Comparison of ENCODE assay signal across 8 cellular contexts in the genomic region with DNA sequence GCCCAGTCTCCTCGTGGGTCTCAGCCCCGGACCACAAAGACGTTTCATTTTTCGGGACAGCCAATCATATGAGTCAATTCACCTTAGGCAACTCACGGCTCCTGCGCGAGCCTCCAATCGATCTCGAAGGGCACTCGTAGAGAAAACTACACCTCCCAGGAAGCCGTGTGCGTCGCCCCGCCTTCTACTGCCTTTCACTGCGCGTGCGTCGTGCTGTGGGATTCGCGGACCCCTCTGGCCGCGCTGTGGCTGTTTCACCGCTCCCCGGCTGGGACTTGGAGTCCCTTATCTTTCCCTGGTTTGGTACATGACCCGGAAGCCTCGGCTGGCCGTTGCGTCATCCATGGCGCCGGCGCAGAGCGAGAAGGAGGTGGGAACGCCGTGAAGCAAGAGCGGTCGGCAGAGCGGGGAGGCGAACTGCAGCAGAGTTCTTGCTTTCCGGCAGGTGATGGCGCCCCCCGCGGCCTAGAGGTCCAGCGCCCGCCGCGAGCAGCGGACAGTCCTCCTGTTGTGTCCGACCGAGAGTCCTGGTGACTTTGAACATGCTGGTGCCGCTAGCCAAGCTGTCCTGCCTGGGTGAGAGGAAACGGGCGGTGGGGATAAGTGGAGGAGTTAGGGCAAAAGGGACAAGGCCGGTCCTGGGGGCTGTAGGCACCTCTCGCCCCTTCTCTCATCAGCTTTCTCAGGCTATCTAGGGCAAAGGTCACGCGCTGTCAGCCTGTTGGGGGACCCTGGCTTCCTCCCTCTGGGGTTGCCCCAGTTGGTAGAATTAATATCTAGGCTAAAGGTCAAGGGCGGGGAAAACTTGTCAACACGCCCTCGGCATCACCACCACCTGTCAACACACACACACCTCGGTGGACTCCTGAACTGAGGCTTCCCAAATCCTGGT. TPM values are rescaled to one million over a fixed set of nuclear protein-coding genes. Genes with fewer than 3 reads are reported as not detected.
DNase-seq lines count a peak whose midpoint lies in the region; ATAC-seq and TF ChIP-seq lines count a peak whose summit lies in the region.

A gene (plus strand): TSS at position 382 of the 892 bp plus-strand sequence. CDS start 161 bp downstream, at position 543.

- DNase-seq in CD14-positive monocyte (ENCODE audit: low spot score) (peak; percentile 97), NCI-H69 (lab: John Stamatoyannopoulos, UW) (peak; percentile 98), cortex of kidney (lab: John Stamatoyannopoulos, UW) (peak; percentile 93), left colon (peak; percentile 98 to 99)
- DNase-seq in activated CD4-positive, alpha-beta T cell treated with anti-CD3 and anti-CD28 coated beads, Interleukin-2, amount 50 U/mL, for 1 hour = peak; percentile 97
- DNase-seq in stimulated activated CD4-positive, alpha-beta T cell treated with anti-CD3 and anti-CD28 coated beads, Interleukin-1b, Interleukin-23, amount 100 ng/mL, for 48 hours = peak; percentile 99

- peaks cover 28% of the 10 kb centered on the region for H3K4me1 Mint-ChIP-seq in CD14-positive monocyte

- H3K27me3 Mint-ChIP-seq in CD14-positive monocyte (ENCODE audit: low read depth in 3 of 3) = no peaks in the 10 kb centered on the region

- ATAC-seq in GM19351 (IDR thresholded peaks at IDR 0.05; ENCODE audit: unreplicated experiment) (peak; percentile 77), HG03521 (IDR thresholded peaks at IDR 0.05; ENCODE audit: unreplicated experiment) (peak; percentile 86), left colon (peak; percentile 88)

- peak within 1 kb of the TSS; percentile 92 to 99 (median 97) for H3K27ac Mint-ChIP-seq in CD14-positive monocyte

- H3K9me3 Mint-ChIP-seq in CD14-positive monocyte = no peaks in the 10 kb centered on the region

- intact Hi-C loops in CD14-positive monocyte (cut with micrococcal nuclease) (loop anchor here (5.0 to 10.0 kb wide), 2 partner anchors 45 to 53 kb away; a partner anchor contains a TSS), left colon (cut with DNase I, micrococcal nuclease) (no loop called here)

- H3K4me3 Mint-ChIP-seq in CD14-positive monocyte = peak within 1 kb of the TSS; percentile 96 to 97

- peaks cover 2 to 7% of the 10 kb centered on the region in 2 donors for H3K36me3 Mint-ChIP-seq in CD14-positive monocyte

- peak; percentile 60 for TF ChIP-seq CTCF in CD14-positive monocyte (IDR thresholded peaks at IDR 0.05)

RNA-seq across cellular contexts. Expression of the gene that starts here (rescaled TPM):
- 10 to 100 TPM; 11.9 to 16.8 TPM for polyA plus RNA-seq in CD14-positive monocyte
- 10 to 100 TPM; 62.8 to 74.1 TPM for total RNA-seq in left colon

Comparison
In these comparisons a context has a peak if more than half of its experiments do, and no peak if none do; other contexts are left out.
1. Peak in every context shown above with its lines: DNase-seq and ATAC-seq.
2. intact Hi-C loops: an anchor here in CD14-positive monocyte (5.0 to 10.0 kb wide); none called in left colon.